In the genomic region with DNA sequence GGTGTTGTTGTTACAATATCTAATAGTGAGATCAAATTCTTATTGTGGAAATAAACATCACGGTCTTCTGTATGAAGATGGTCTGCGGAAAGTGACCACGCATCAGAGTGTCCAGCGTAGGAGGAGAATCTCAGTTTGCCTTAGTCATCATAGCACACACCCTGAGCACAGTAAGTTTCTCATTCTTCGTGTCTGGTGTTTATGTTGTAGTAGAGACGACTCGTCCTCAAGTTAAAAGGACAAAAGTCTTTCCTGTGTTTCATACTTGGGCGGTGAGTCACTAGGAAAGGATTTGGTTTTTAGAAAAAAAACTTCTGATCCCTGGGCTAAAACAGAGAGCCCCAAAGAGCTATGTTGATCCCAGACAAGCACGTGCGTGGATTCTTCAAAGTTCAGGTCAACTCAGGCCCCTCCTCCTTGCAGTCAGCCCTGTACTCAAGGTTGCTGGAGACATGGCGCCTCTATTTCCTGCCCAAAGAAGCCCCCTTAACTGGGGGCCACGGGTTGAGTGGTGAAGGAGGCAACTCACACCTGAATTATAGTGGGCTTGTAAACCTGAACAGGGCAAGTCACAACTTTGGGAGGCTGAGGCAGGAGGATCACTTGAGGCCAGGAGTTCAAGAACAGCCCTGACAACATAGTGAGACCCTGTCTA, we compare ENCODE assay signal across 10 cellular contexts.
A peak's percentile ranks its signal among the peaks of the same experiment; 100 is the strongest.
DNase-seq lines count a peak whose midpoint lies in the region; ATAC-seq, FAIRE-seq and TF ChIP-seq lines count a peak whose summit lies in the region.
"Had no signal": no experiment of that assay in that cellular context is flagged by ENCODE, and none has a peak within 500 bp of the region (broad histone marks: within the 10 kb centered on the region; RNA-seq: fewer than 3 reads in every experiment).

No MANE protein-coding gene starts in this region.

- peak; percentile 96 for DNase-seq in EL
- no peak for DNase-seq in Peyer's patch
- peak; percentile 69 to 90 for DNase-seq in fibroblast of lung (ENCODE audit: low read depth in 2 of 2)
- no peak for DNase-seq in pancreas
- DNase-seq in NCI-H82 (lab: John Stamatoyannopoulos, UW): no peak
- DNase-seq in left colon: no peak
- no peak for DNase-seq in GM10266 (ENCODE audit: extremely low spot score)
- DNase-seq in midbrain (lab: John Stamatoyannopoulos, UW): no peak
- DNase-seq: NCI-H1436 had no signal

- no peak for FAIRE-seq in pancreas (lab: Jason Lieb, UNC)

- H3K4me2 ChIP-seq in fibroblast of lung (ENCODE audit: extremely low read depth, insufficient read depth, low read length): no peak overlapping the region

- H2AFZ ChIP-seq in fibroblast of lung (ENCODE audit: low read length): no peak overlapping the region
- H2AFZ ChIP-seq: parathyroid adenoma had no signal

- TF ChIP-seq CTCF in Peyer's patch (IDR thresholded peaks at IDR 0.05): no peak
- TF ChIP-seq CTCF in fibroblast of lung (conservative IDR thresholded peaks at IDR 0.05 in 1 of 2, IDR thresholded peaks at IDR 0.05 in 1 of 2; ENCODE audit: low read depth in 1 of 2, low read length in 2 of 2): no peak
- TF ChIP-seq CTCF in pancreas (IDR thresholded peaks at IDR 0.05): no peak
- TF ChIP-seq CTCF in GM10266 (IDR thresholded peaks at IDR 0.05; ENCODE audit: control insufficient read depth, insufficient read depth, low read depth, missing control alignments): no peak

- peaks cover 9% of the 10 kb centered on the region for H3K79me2 ChIP-seq in fibroblast of lung (ENCODE audit: control insufficient read depth, insufficient read depth, low read length)

- ATAC-seq in pancreas: peak; percentile 21 to 61 (median 32)
- no peak for ATAC-seq in left colon

- H3K9me3 ChIP-seq in Peyer's patch: no peaks in the 10 kb centered on the region
- no peaks in the 10 kb centered on the region for H3K9me3 ChIP-seq in fibroblast of lung (ENCODE audit: control insufficient read depth, insufficient read depth, low read depth, low read length)
- H3K9me3 ChIP-seq in pancreas: no peaks in the 10 kb centered on the region

- TF ChIP-seq POLR2A in Peyer's patch (IDR thresholded peaks at IDR 0.05): no peak

- H3K4me1 ChIP-seq in Peyer's patch (peaks cover 0 to 18% (median 0%) of the 10 kb centered on the region in 4 donors), fibroblast of lung (ENCODE audit: control insufficient read depth, extremely low read depth, insufficient read depth, low read length) (peaks cover 24% of the 10 kb centered on the region), pancreas (no peaks in the 10 kb centered on the region)
- H3K4me1 ChIP-seq: parathyroid adenoma had no signal

- no peaks in the 10 kb centered on the region for H4K20me1 ChIP-seq in fibroblast of lung (ENCODE audit: control insufficient read depth, extremely low read depth, insufficient read depth, low read length)

- H3K4me3 ChIP-seq in Peyer's patch: no peak overlapping the region
- H3K4me3 ChIP-seq in fibroblast of lung (replicated peaks in 1 of 4; ENCODE audit: control extremely low read depth in 1 of 4, insufficient read depth in 1 of 4, low read depth in 3 of 4, low read length in 4 of 4): no peak overlapping the region
- no peak overlapping the region for H3K4me3 ChIP-seq in pancreas

- intact Hi-C loops in pancreas (cut with DNase I) (no loop called here), left colon (cut with DNase I, micrococcal nuclease) (no loop called here)

- H3K27me3 ChIP-seq in Peyer's patch: no peaks in the 10 kb centered on the region
- H3K27me3 ChIP-seq in fibroblast of lung (ENCODE audit: control insufficient read depth, insufficient read depth, low read length): no peaks in the 10 kb centered on the region
- H3K27me3 ChIP-seq in pancreas: no peaks in the 10 kb centered on the region

- WGBS in pancreas, 2 donors: 77 to 84% methylated on average over 12 of the region's 12 CpGs

- peak overlapping the region in 3 of 4 donors; percentile 44 to 48 (median 48) for H3K27ac ChIP-seq in Peyer's patch
- peak overlapping the region; percentile 55 for H3K27ac ChIP-seq in fibroblast of lung (ENCODE audit: insufficient read depth, low read length)
- peak overlapping the region in 2 of 4 donors; percentile 6 to 33 for H3K27ac ChIP-seq in pancreas
- H3K27ac ChIP-seq: parathyroid adenoma had no signal

- H3K36me3 ChIP-seq in Peyer's patch (no peaks in the 10 kb centered on the region), fibroblast of lung (ENCODE audit: control insufficient read depth, insufficient read depth, low read length) (peaks cover 2% of the 10 kb centered on the region), pancreas (no peaks in the 10 kb centered on the region)

- peak overlapping the region; percentile 33 for H3K9ac ChIP-seq in fibroblast of lung (ENCODE audit: insufficient read depth, low read length)
- H3K9ac ChIP-seq: parathyroid adenoma had no signal

Comparison
In these comparisons a context has a peak if more than half of its experiments do, and no peak if none do; other contexts are left out.
1. DNase-seq: peak in EL (single experiment) and fibroblast of lung (2 of 2); none in Peyer's patch (0 of 3), pancreas (0 of 6), NCI-H82 (single experiment), left colon (0 of 2), GM10266 (single experiment) and midbrain (single experiment).